In the genomic region with DNA sequence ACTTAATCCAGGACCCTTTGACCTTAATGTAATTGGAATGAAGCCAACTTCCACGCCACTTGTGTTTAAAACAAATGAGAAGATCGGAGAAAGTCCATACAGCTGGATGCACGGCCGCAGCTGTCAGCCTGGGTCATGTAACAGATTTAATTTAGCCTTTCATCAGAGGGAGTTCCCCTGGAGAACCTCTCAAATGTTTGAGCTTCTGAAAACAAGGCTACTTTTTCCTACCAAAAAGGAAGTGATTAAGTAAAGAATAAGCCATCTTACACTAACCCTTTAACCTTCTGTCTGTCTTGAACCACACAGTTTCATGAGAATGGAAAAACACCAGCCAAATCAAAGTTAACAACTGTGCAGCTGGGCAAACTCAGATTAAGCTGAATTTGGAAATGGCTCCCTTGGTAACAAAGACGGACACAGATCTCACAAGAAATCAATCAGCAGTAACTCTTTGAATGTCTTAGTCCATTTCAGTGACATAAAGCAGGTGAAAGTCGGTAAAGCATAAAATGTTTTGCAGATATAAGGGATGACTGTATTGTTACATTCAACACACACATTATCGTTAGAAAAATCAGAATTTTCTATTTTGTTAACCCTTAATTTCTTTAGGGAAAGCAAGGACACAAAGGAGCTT, we compare ENCODE assay signal across 1 cellular context.
TF ChIP-seq lines count a peak whose summit lies in the region.

No MANE protein-coding gene starts in this region.

TF ChIP-seq in SK-N-SH, 30 proteins besides CTCF, POLR2A, EP300 and RAD21 (continued from another document):
- TF ChIP-seq, protein P1, sequence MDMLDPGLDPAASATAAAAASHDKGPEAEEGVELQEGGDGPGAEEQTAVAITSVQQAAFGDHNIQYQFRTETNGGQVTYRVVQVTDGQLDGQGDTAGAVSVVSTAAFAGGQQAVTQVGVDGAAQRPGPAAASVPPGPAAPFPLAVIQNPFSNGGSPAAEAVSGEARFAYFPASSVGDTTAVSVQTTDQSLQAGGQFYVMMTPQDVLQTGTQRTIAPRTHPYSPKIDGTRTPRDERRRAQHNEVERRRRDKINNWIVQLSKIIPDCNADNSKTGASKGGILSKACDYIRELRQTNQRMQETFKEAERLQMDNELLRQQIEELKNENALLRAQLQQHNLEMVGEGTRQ (IDR thresholded peaks at IDR 0.05; ENCODE audit: borderline replicate concordance, low read depth, low read length): no peak
- TF ChIP-seq RXRA (IDR thresholded peaks at IDR 0.05; ENCODE audit: borderline replicate concordance, low read depth) (peak; percentile 13; the same call in 1 of the 2 replicates), EZH2phosphoT487 (IDR thresholded peaks at IDR 0.05; ENCODE audit: borderline replicate concordance, low read depth) (no peak), RFX5 (IDR thresholded peaks at IDR 0.05; ENCODE audit: low read length) (no peak), SMC3 (IDR thresholded peaks at IDR 0.05; ENCODE audit: low read depth, low read length) (no peak), SIN3A (IDR thresholded peaks at IDR 0.05; ENCODE audit: borderline replicate concordance, low read depth, low read length) (no peak), YY1 (IDR thresholded peaks at IDR 0.05; ENCODE audit: low read depth) (no peak), RCOR1 (IDR thresholded peaks at IDR 0.05; ENCODE audit: low read length) (no peak), GATA2 (CRISPR knock-in tag; IDR thresholded peaks at IDR 0.05) (peak; percentile 24; the same call in 1 of the 2 replicates), NFIC (IDR thresholded peaks at IDR 0.05; ENCODE audit: borderline replicate concordance) (peak; percentile 71; the same call in 1 of the 2 replicates), FOXM1 (IDR thresholded peaks at IDR 0.05; ENCODE audit: low read depth) (no peak; the same call in 1 of the 2 replicates)
- TF ChIP-seq, protein P2, sequence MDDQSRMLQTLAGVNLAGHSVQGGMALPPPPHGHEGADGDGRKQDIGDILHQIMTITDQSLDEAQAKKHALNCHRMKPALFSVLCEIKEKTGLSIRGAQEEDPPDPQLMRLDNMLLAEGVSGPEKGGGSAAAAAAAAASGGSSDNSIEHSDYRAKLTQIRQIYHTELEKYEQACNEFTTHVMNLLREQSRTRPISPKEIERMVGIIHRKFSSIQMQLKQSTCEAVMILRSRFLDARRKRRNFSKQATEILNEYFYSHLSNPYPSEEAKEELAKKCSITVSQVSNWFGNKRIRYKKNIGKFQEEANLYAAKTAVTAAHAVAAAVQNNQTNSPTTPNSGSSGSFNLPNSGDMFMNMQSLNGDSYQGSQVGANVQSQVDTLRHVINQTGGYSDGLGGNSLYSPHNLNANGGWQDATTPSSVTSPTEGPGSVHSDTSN (IDR thresholded peaks at IDR 0.05): peak; percentile 65
- TF ChIP-seq, protein P3, sequence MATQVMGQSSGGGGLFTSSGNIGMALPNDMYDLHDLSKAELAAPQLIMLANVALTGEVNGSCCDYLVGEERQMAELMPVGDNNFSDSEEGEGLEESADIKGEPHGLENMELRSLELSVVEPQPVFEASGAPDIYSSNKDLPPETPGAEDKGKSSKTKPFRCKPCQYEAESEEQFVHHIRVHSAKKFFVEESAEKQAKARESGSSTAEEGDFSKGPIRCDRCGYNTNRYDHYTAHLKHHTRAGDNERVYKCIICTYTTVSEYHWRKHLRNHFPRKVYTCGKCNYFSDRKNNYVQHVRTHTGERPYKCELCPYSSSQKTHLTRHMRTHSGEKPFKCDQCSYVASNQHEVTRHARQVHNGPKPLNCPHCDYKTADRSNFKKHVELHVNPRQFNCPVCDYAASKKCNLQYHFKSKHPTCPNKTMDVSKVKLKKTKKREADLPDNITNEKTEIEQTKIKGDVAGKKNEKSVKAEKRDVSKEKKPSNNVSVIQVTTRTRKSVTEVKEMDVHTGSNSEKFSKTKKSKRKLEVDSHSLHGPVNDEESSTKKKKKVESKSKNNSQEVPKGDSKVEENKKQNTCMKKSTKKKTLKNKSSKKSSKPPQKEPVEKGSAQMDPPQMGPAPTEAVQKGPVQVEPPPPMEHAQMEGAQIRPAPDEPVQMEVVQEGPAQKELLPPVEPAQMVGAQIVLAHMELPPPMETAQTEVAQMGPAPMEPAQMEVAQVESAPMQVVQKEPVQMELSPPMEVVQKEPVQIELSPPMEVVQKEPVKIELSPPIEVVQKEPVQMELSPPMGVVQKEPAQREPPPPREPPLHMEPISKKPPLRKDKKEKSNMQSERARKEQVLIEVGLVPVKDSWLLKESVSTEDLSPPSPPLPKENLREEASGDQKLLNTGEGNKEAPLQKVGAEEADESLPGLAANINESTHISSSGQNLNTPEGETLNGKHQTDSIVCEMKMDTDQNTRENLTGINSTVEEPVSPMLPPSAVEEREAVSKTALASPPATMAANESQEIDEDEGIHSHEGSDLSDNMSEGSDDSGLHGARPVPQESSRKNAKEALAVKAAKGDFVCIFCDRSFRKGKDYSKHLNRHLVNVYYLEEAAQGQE (IDR thresholded peaks at IDR 0.05; ENCODE audit: low read depth, low read length): no peak
